ENCODE assay signal across 11 cellular contexts in the genomic region with DNA sequence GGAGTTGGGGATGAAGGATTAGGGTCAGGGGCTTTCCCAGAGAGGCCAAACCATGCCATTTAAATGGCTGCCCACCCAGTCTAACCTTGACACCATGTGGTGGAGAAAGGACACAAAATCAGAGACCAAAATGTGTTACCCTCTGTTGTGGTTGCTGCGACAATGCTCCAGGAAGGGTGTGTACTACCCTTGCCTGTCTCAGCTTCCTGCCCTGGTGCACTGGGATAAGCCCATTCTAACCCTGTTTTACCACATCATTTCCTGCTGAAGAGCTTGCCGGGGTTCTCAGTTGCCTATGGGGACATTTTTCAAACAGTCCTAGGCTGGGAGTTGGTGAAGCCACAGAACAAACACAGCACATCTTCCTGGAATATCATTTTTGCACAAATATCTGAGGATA. TPM values are rescaled to one million over a fixed set of nuclear protein-coding genes. Genes with fewer than 3 reads are reported as not detected.
DNase-seq lines count a peak whose midpoint lies in the region; ATAC-seq and TF ChIP-seq lines count a peak whose summit lies in the region.
"Had no signal": no experiment of that assay in that cellular context is flagged by ENCODE, and none has a peak within 500 bp of the region (broad histone marks: within the 10 kb centered on the region; RNA-seq: fewer than 3 reads in every experiment).

No MANE protein-coding gene starts in this region.

- TF ChIP-seq EP300 in transverse colon (IDR thresholded peaks at IDR 0.05; ENCODE audit: low read depth): no peak

- no peak overlapping the region for H3K14ac ChIP-seq in mesenchymal stem cell (ENCODE audit: low read length in 2 of 2)

- no peak overlapping the region for H2AFZ ChIP-seq in mesenchymal stem cell (ENCODE audit: low read depth, low read length)

- H3K36me3 ChIP-seq in transverse colon (no peaks in the 10 kb centered on the region), mesenchymal stem cell (ENCODE audit: control insufficient read depth in 1 of 2, insufficient read depth in 2 of 2, low read depth in 1 of 2, low read length in 2 of 2) (no peaks in the 10 kb centered on the region)

- H3K23ac ChIP-seq in mesenchymal stem cell (ENCODE audit: low read length in 2 of 2): no peak overlapping the region

- no peak overlapping the region for H2BK5ac ChIP-seq in mesenchymal stem cell (ENCODE audit: low read depth, low read length, poor library complexity, severe bottlenecking)

- no peaks in the 10 kb centered on the region for H3K79me1 ChIP-seq in mesenchymal stem cell (replicated peaks; ENCODE audit: low read length, poor library complexity, severe bottlenecking)

- H4K91ac ChIP-seq in mesenchymal stem cell (ENCODE audit: low read length): no peak overlapping the region

- no peak overlapping the region for H3K4ac ChIP-seq in mesenchymal stem cell (ENCODE audit: low read depth in 1 of 2, low read length in 2 of 2)

- H3K4me2 ChIP-seq in mesenchymal stem cell (ENCODE audit: low read length, poor library complexity, severe bottlenecking): no peak overlapping the region

- H2AK5ac ChIP-seq in mesenchymal stem cell (ENCODE audit: low read length, severe bottlenecking): no peak overlapping the region

- no peak overlapping the region for H4K8ac ChIP-seq in mesenchymal stem cell (ENCODE audit: low read length)

- intact Hi-C loops in right cardiac atrium (cut with DNase I) (no loop called here), transverse colon (cut with DNase I; ENCODE audit: low total_unique reads) (no loop called here)

- WGBS in right cardiac atrium: 50% methylated on average over 2 of the region's 2 CpGs
- WGBS in transverse colon (ENCODE audit: low coverage in 1 of 2), 2 donors: 50% methylated on average over 1 to 2 of the region's 2 CpGs
- WGBS in mesenchymal stem cell: 78% methylated on average over 2 of the region's 2 CpGs

- ATAC-seq in right cardiac atrium (peak; percentile 57 to 86), HG02981 (IDR thresholded peaks at IDR 0.05; ENCODE audit: unreplicated experiment) (no peak)

- H3K9me3 ChIP-seq in right cardiac atrium (ENCODE audit: control insufficient read depth, low read length) (no peaks in the 10 kb centered on the region), transverse colon (no peaks in the 10 kb centered on the region), mesenchymal stem cell (ENCODE audit: control insufficient read depth, low read length) (no peaks in the 10 kb centered on the region)
- H3K9me3 ChIP-seq: testis had no signal

- H3K18ac ChIP-seq in mesenchymal stem cell (ENCODE audit: low read depth in 1 of 2, low read length in 2 of 2): no peak overlapping the region

- no peak overlapping the region for H2BK15ac ChIP-seq in mesenchymal stem cell (ENCODE audit: low read depth, poor library complexity, severe bottlenecking)

- DNase-seq in activated naive CD4-positive, alpha-beta T cell treated with Interleukin-2 at 50 U/mL for 16 hours: peak; percentile 34
- DNase-seq in activated naive CD4-positive, alpha-beta T cell treated with anti-CD3 and anti-CD28 coated beads, Interleukin-2, amount 50 U/mL, for 16 hours: no peak
- DNase-seq in activated CD8-positive, alpha-beta memory T cell treated with anti-CD3 and anti-CD28 coated beads for 4 hours (ENCODE audit: low read depth in 2 of 2): peak; percentile 4 to 14
- no peak for DNase-seq in right cardiac atrium
- DNase-seq in transverse colon: peak; percentile 11
- no peak for DNase-seq in NCI-H128 (lab: John Stamatoyannopoulos, UW; ENCODE audit: unreplicated experiment)
- DNase-seq in mesenchymal stem cell: no peak
- DNase-seq: occipital lobe, testis had no signal

- H2BK120ac ChIP-seq in mesenchymal stem cell (ENCODE audit: low read depth, low read length): no peak overlapping the region

- H3K4me1 ChIP-seq in right cardiac atrium (ENCODE audit: control insufficient read depth, insufficient read depth, low read length) (no peaks in the 10 kb centered on the region), transverse colon (peaks cover 3 to 10% (median 7%) of the 10 kb centered on the region in 4 donors), mesenchymal stem cell (ENCODE audit: control insufficient read depth, insufficient read depth, low read depth, low read length) (peaks cover 7% of the 10 kb centered on the region)
- H3K4me1 ChIP-seq: testis had no signal

- TF ChIP-seq POLR2A in transverse colon (IDR thresholded peaks at IDR 0.05): no peak

- H3K4me3 ChIP-seq in right cardiac atrium (ENCODE audit: low read length) (no peak overlapping the region), transverse colon (no peak overlapping the region), mesenchymal stem cell (ENCODE audit: insufficient read depth in 1 of 2, low read depth in 1 of 2, low read length in 2 of 2) (no peak overlapping the region)
- H3K4me3 ChIP-seq: testis had no signal

- no peaks in the 10 kb centered on the region for H3K27me3 ChIP-seq in right cardiac atrium (ENCODE audit: control insufficient read depth, insufficient read depth)
- peaks cover 69% of the 10 kb centered on the region for H3K27me3 ChIP-seq in transverse colon
- H3K27me3 ChIP-seq in mesenchymal stem cell (ENCODE audit: control insufficient read depth in 1 of 2, insufficient read depth in 1 of 2, low read length in 2 of 2): peaks cover 53 to 81% of the 10 kb centered on the region in 2 experiments
- H3K27me3 ChIP-seq: testis had no signal

- in situ Hi-C loops in transverse colon (cut with MboI; ENCODE audit: low pct_ligation_motif_present in 1 of 4, low pct_unique_long_range_greater_than_20kb in 1 of 4, low sequenced_read_pairs in 3 of 4): no loop called here

- no peak for TF ChIP-seq CTCF in transverse colon (IDR thresholded peaks at IDR 0.05)

- H3K9ac ChIP-seq in mesenchymal stem cell (ENCODE audit: low read length): no peak overlapping the region

- no peak overlapping the region for H3K27ac ChIP-seq in right cardiac atrium (ENCODE audit: low read length)
- no peak overlapping the region for H3K27ac ChIP-seq in transverse colon
- H3K27ac ChIP-seq in mesenchymal stem cell (ENCODE audit: low read length, poor library complexity, severe bottlenecking): no peak overlapping the region
- H3K27ac ChIP-seq: testis had no signal

- H2BK12ac ChIP-seq in mesenchymal stem cell (ENCODE audit: low read length in 2 of 2): no peak overlapping the region

RNA-seq across cellular contexts. Expression of gene OR4D1, which starts 4.9 kb away (rescaled TPM):
- not detected for total RNA-seq in right cardiac atrium
- polyA plus RNA-seq in right cardiac atrium: not detected
- total RNA-seq in transverse colon: not detected
- not detected for polyA plus RNA-seq in mesenchymal stem cell (2013, experiment 1 of 2)
- not detected for polyA plus RNA-seq in mesenchymal stem cell (2013, experiment 2 of 2)
- total RNA-seq: A673 had no signal

RNA-seq across cellular contexts. Expression of gene OR4D2, which starts 13.7 kb away (rescaled TPM):
- total RNA-seq in right cardiac atrium: not detected
- not detected for polyA plus RNA-seq in right cardiac atrium
- not detected for total RNA-seq in transverse colon
- polyA plus RNA-seq in mesenchymal stem cell (2013, experiment 1 of 2): not detected
- polyA plus RNA-seq in mesenchymal stem cell (2013, experiment 2 of 2): not detected
- total RNA-seq: A673, occipital lobe, testis had no signal

RNA-seq across cellular contexts. Expression of gene EPX, which starts 39.5 kb away (rescaled TPM):
- total RNA-seq in right cardiac atrium (not detected), transverse colon (not detected)
- polyA plus RNA-seq in right cardiac atrium: not detected
- polyA plus RNA-seq in mesenchymal stem cell (2013, experiment 1 of 2): not detected
- polyA plus RNA-seq in mesenchymal stem cell (2013, experiment 2 of 2): not detected
- total RNA-seq: A673, occipital lobe, testis had no signal

Comparison
In these comparisons a context has a peak if more than half of its experiments do, and no peak if none do; other contexts are left out.
1. DNase-seq: peak in activated naive CD4-positive, alpha-beta T cell treated with Interleukin-2 at 50 U/mL for 16 hours (single experiment), activated CD8-positive, alpha-beta memory T cell treated with anti-CD3 and anti-CD28 coated beads for 4 hours (2 of 2) and transverse colon (single experiment); none in activated naive CD4-positive, alpha-beta T cell treated with anti-CD3 and anti-CD28 coated beads, Interleukin-2, amount 50 U/mL, for 16 hours (single experiment), right cardiac atrium (0 of 3), NCI-H128 (single experiment) and mesenchymal stem cell (single experiment).